ENCODE assay signal across 2 cellular contexts in genomic region chr1:205276334-205277065, GRCh38.
TF ChIP-seq lines count a peak whose summit lies in the region.

No MANE protein-coding gene starts in this region.

TF ChIP-seq in A549, 52 proteins besides CTCF, POLR2A, EP300 and RAD21:
- TF ChIP-seq CBX8 (IDR thresholded peaks at IDR 0.05) (no peak), FOSL2 (IDR thresholded peaks at IDR 0.05) (no peak), FOSL2 (CRISPR knock-in tag; IDR thresholded peaks at IDR 0.05) (no peak), SREBF2 (IDR thresholded peaks at IDR 0.05) (no peak), NFE2L2 (conservative IDR thresholded peaks at IDR 0.05; ENCODE audit: low read length) (no peak), ESRRA (IDR thresholded peaks at IDR 0.05; ENCODE audit: borderline replicate concordance, low read length) (no peak)
- TF ChIP-seq, protein P1, sequence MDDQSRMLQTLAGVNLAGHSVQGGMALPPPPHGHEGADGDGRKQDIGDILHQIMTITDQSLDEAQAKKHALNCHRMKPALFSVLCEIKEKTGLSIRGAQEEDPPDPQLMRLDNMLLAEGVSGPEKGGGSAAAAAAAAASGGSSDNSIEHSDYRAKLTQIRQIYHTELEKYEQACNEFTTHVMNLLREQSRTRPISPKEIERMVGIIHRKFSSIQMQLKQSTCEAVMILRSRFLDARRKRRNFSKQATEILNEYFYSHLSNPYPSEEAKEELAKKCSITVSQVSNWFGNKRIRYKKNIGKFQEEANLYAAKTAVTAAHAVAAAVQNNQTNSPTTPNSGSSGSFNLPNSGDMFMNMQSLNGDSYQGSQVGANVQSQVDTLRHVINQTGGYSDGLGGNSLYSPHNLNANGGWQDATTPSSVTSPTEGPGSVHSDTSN (IDR thresholded peaks at IDR 0.05) = no peak
- TF ChIP-seq, protein P2, sequence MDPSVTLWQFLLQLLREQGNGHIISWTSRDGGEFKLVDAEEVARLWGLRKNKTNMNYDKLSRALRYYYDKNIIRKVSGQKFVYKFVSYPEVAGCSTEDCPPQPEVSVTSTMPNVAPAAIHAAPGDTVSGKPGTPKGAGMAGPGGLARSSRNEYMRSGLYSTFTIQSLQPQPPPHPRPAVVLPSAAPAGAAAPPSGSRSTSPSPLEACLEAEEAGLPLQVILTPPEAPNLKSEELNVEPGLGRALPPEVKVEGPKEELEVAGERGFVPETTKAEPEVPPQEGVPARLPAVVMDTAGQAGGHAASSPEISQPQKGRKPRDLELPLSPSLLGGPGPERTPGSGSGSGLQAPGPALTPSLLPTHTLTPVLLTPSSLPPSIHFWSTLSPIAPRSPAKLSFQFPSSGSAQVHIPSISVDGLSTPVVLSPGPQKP (IDR thresholded peaks at IDR 0.05; ENCODE audit: low read depth, low read length) = no peak
- TF ChIP-seq, protein P3, sequence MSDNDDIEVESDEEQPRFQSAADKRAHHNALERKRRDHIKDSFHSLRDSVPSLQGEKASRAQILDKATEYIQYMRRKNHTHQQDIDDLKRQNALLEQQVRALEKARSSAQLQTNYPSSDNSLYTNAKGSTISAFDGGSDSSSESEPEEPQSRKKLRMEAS (IDR thresholded peaks at IDR 0.05) = no peak

TF ChIP-seq in HepG2, 621 proteins besides CTCF, POLR2A, EP300 and RAD21:
- TF ChIP-seq FOXO1 (CRISPR knock-in tag; IDR thresholded peaks at IDR 0.05) = no peak
